In genomic region chr16:2533912-2534311, GRCh38 we compare ENCODE assay signal across 1 cellular context.
TF ChIP-seq lines count a peak whose summit lies in the region.

No MANE protein-coding gene starts in this region.

TF ChIP-seq in HepG2, 621 proteins besides CTCF, POLR2A, EP300 and RAD21:
- peak; percentile 76 for TF ChIP-seq ZNF121 (CRISPR knock-in tag; IDR thresholded peaks at IDR 0.05)
- no peak for TF ChIP-seq NFKB2 (CRISPR knock-in tag; IDR thresholded peaks at IDR 0.05; ENCODE audit: borderline replicate concordance)
- no peak for TF ChIP-seq HMGA1 (CRISPR knock-in tag; conservative IDR thresholded peaks at IDR 0.05)
